ENCODE assay signal across 16 cellular contexts in the genomic region with DNA sequence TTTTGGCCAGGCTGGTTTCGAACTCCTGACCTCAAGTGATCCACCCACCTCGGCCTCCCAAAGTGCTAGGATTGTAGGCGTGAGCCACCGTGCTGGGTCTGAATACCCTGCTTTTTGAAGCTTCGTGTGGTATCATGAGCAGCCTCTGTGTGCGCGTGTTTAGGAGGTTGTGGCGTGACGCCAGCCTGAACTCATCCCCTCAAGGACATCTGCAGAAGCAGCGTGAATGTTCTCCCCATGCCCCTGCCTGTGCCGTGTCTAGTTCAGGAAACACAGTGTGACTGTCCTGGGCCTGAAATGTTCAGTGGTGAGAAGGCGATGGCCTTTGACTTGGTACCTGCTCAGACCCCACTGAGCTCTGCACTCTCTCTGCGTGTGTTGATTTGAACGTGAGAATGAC.
"Had no signal": no experiment of that assay in that cellular context is flagged by ENCODE, and none has a peak within 500 bp of the region (broad histone marks: within the 10 kb centered on the region; RNA-seq: fewer than 3 reads in every experiment).

No MANE protein-coding gene starts in this region.

- ATAC-seq: left lobe of liver, right cardiac atrium had no signal

- H3K4me3 ChIP-seq: dorsolateral prefrontal cortex, esophagus squamous epithelium had no signal

- H3K27ac ChIP-seq: brain microvascular endothelial cell, dorsolateral prefrontal cortex, esophagus squamous epithelium, neutrophil had no signal

- DNase-seq: activated CD4-positive, alpha-beta T cell treated with anti-CD3 and anti-CD28 coated beads, Interleukin-2, amount 50 U/mL, for 4 hours; activated CD4-positive, CD25-positive, alpha-beta regulatory T cell treated with anti-CD3 and anti-CD28 coated beads, Interleukin-2, amount 50 U/mL, for 72 hours; activated naive CD4-positive, alpha-beta T cell treated with anti-CD3 and anti-CD28 coated beads, Interleukin-2, amount 50 U/mL, for 16 hours; brain microvascular endothelial cell; dorsolateral prefrontal cortex; esophagus squamous epithelium; foreskin fibroblast; glutamatergic neuron; right cardiac atrium; SHP77 treated with DMSO at 0.1 percent for 48 hours; small intestine; T-helper 2 cell; trophoblast cell had no signal

- H3K27me3 ChIP-seq: brain microvascular endothelial cell, dorsolateral prefrontal cortex, esophagus squamous epithelium, neutrophil had no signal

- H3K27me3 Mint-ChIP-seq: progenitor cell of endocrine pancreas had no signal

- H3K9me3 ChIP-seq: esophagus squamous epithelium, neutrophil had no signal

- H3K4me1 ChIP-seq: esophagus squamous epithelium had no signal

- H3K27ac Mint-ChIP-seq: progenitor cell of endocrine pancreas had no signal
